1 cellular context compared by ENCODE assay signal in genomic region chr11:57640068-57640800, GRCh38.
TF ChIP-seq lines count a peak whose summit lies in the region.

No MANE protein-coding gene starts in this region.

TF ChIP-seq in H1, 55 proteins besides CTCF, POLR2A, EP300 and RAD21:
- TF ChIP-seq RNF2 (IDR thresholded peaks at IDR 0.05; ENCODE audit: borderline replicate concordance, low read depth, low read length, missing control alignments, poor library complexity, severe bottlenecking) (no peak), EGR1 (IDR thresholded peaks at IDR 0.05; ENCODE audit: borderline replicate concordance, low read depth, low read length) (no peak), ZNF274 (IDR thresholded peaks at IDR 0.05; ENCODE audit: borderline replicate concordance, extremely low read depth, low read length) (no peak), ATF2 (IDR thresholded peaks at IDR 0.05; ENCODE audit: low read length) (no peak), SIX5 (IDR thresholded peaks at IDR 0.05; ENCODE audit: low read depth, low read length) (no peak), CHD2 (IDR thresholded peaks at IDR 0.05; ENCODE audit: low read length) (no peak), CHD7 (IDR thresholded peaks at IDR 0.05; ENCODE audit: insufficient replicate concordance, low read length) (no peak), RFX5 (IDR thresholded peaks at IDR 0.05; ENCODE audit: borderline replicate concordance, low read depth, low read length) (no peak), SIRT6 (IDR thresholded peaks at IDR 0.05; ENCODE audit: low read length) (no peak), FOSL1 (IDR thresholded peaks at IDR 0.05; ENCODE audit: insufficient read depth, low read depth, low read length) (no peak), SRF (IDR thresholded peaks at IDR 0.05; ENCODE audit: low read depth, low read length) (no peak), KDM5A (IDR thresholded peaks at IDR 0.05; ENCODE audit: low read length) (no peak), RBBP5 (IDR thresholded peaks at IDR 0.05; ENCODE audit: borderline replicate concordance, low read depth, low read length) (no peak), HDAC2 (IDR thresholded peaks at IDR 0.05; ENCODE audit: borderline replicate concordance in 1 of 2, low read depth in 2 of 2, low read length in 2 of 2) (no peak), SP4 (IDR thresholded peaks at IDR 0.05; ENCODE audit: low read length) (no peak), JUN (IDR thresholded peaks at IDR 0.05; ENCODE audit: low read depth, low read length) (no peak), ASH2L (IDR thresholded peaks at IDR 0.05; ENCODE audit: low read length) (no peak), E2F6 (IDR thresholded peaks at IDR 0.05) (no peak), TCF12 (IDR thresholded peaks at IDR 0.05; ENCODE audit: low read depth, low read length) (no peak), CEBPB (IDR thresholded peaks at IDR 0.05; ENCODE audit: low read depth, low read length) (no peak)
